1 cellular context compared by ENCODE assay signal in genomic region chr17:45406107-45406506, GRCh38.
TF ChIP-seq lines count a peak whose summit lies in the region.

No MANE protein-coding gene starts in this region.

TF ChIP-seq in HepG2, 621 proteins besides CTCF, POLR2A, EP300 and RAD21:
- TF ChIP-seq ZNF292 (CRISPR knock-in tag; IDR thresholded peaks at IDR 0.05; ENCODE audit: borderline replicate concordance, low read depth) = no peak
- no peak for TF ChIP-seq ZNF317 (CRISPR knock-in tag; IDR thresholded peaks at IDR 0.05)
- no peak for TF ChIP-seq HOMEZ (CRISPR knock-in tag; IDR thresholded peaks at IDR 0.05; ENCODE audit: low read depth)
- TF ChIP-seq SAFB2 (CRISPR knock-in tag; IDR thresholded peaks at IDR 0.05; ENCODE audit: borderline replicate concordance, low read depth) = no peak
- no peak for TF ChIP-seq ZNF354B (CRISPR knock-in tag; IDR thresholded peaks at IDR 0.05)
